2 cellular contexts compared by ENCODE assay signal in genomic region chr12:89664441-89664840, GRCh38.
TF ChIP-seq lines count a peak whose summit lies in the region.

No MANE protein-coding gene starts in this region.

TF ChIP-seq in SK-N-SH treated with all-trans-retinoic acid at 6 μM for 48 hours, 23 proteins besides CTCF, POLR2A, EP300 and RAD21 (continued from another document):
- no peak for TF ChIP-seq POU6F1 (CRISPR knock-in tag; IDR thresholded peaks at IDR 0.05; ENCODE audit: borderline replicate concordance, low read depth)

TF ChIP-seq in SK-N-SH, 30 proteins besides CTCF, POLR2A, EP300 and RAD21 (continued from another document):
- TF ChIP-seq USF2 (IDR thresholded peaks at IDR 0.05; ENCODE audit: borderline replicate concordance, low read depth, low read length) (no peak), YY1 (IDR thresholded peaks at IDR 0.05; ENCODE audit: low read depth) (no peak)
TF ChIP-seq in SK-N-SH: peak in this region for 0.
